8 cellular contexts compared by ENCODE assay signal in the genomic region with DNA sequence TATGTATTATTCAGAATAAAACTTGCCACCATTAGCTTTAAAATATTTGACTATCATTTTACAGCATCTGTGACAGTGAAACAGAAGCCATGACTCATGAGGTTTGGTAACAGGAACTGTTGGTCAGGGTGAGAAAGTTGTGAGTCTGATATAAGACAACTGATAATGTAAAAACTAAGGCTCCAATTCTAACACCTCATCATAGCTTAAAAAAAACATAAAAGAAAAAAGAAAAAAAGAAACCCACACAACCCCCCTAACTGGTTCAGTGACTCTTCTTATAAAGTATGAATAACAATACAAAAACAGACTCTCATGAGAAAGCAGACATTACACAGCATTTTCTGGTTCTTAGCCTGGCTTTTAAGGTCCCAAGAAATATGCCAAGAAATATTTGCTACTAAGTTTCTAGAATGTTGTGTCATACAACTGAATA.
DNase-seq lines count a peak whose midpoint lies in the region; ATAC-seq, FAIRE-seq and TF ChIP-seq lines count a peak whose summit lies in the region.

No MANE protein-coding gene starts in this region.

- DNase-seq in NOMO-1 (lab: John Stamatoyannopoulos, UW; ENCODE audit: unreplicated experiment in 2 of 2) (peak; percentile 16 to 71), NOMO-1 treated with dmso at 0.1 percent for 144 hours (lab: John Stamatoyannopoulos, UW; ENCODE audit: unreplicated experiment) (no peak), HTR-8/SVneo (ENCODE audit: insufficient read length, low spot score) (peak; percentile 44), pancreas (no peak), suprapubic skin (ENCODE audit: low spot score in 2 of 2) (no peak)
- DNase-seq in activated naive CD8-positive, alpha-beta T cell treated with anti-CD3 and anti-CD28 coated beads for 36 hours, result no peak

- TF ChIP-seq EP300 in suprapubic skin (IDR thresholded peaks at IDR 0.05), result no peak

- TF ChIP-seq POLR2A in suprapubic skin (IDR thresholded peaks at IDR 0.05), result no peak

- H3K9me3 Mint-ChIP-seq in activated naive CD8-positive, alpha-beta T cell treated with anti-CD3 and anti-CD28 coated beads for 36 hours, result no peaks in the 10 kb centered on the region

- H3K4me1 ChIP-seq in pancreas (no peaks in the 10 kb centered on the region), suprapubic skin (peaks cover 32% of the 10 kb centered on the region)

- FAIRE-seq in HTR-8/SVneo (lab: Jason Lieb, UNC) (no peak), pancreas (lab: Jason Lieb, UNC) (no peak)

- H3K36me3 ChIP-seq in pancreas (peaks cover 0 to 3% (median 0%) of the 10 kb centered on the region in 3 donors), suprapubic skin (peaks cover 16% of the 10 kb centered on the region)

- H3K36me3 Mint-ChIP-seq in activated naive CD8-positive, alpha-beta T cell treated with anti-CD3 and anti-CD28 coated beads for 36 hours, result peaks cover 64% of the 10 kb centered on the region

- H3K4me3 Mint-ChIP-seq in activated naive CD8-positive, alpha-beta T cell treated with anti-CD3 and anti-CD28 coated beads for 36 hours, result no peak overlapping the region

- H3K27ac ChIP-seq in pancreas (no peak overlapping the region), suprapubic skin (no peak overlapping the region)

- H3K9me3 ChIP-seq in pancreas (no peaks in the 10 kb centered on the region), suprapubic skin (no peaks in the 10 kb centered on the region)

- no peaks in the 10 kb centered on the region for H3K27me3 Mint-ChIP-seq in activated naive CD8-positive, alpha-beta T cell treated with anti-CD3 and anti-CD28 coated beads for 36 hours

- H3K27me3 ChIP-seq in pancreas (no peaks in the 10 kb centered on the region), suprapubic skin (no peaks in the 10 kb centered on the region)

- H3K4me1 Mint-ChIP-seq in activated naive CD8-positive, alpha-beta T cell treated with anti-CD3 and anti-CD28 coated beads for 36 hours, result peaks cover 47% of the 10 kb centered on the region

- H3K27ac Mint-ChIP-seq in activated naive CD8-positive, alpha-beta T cell treated with anti-CD3 and anti-CD28 coated beads for 36 hours, result peak overlapping the region; percentile 20

- intact Hi-C loops in pancreas (cut with DNase I), result no loop called here

- peak; percentile 87 for ATAC-seq in GM21529 (IDR thresholded peaks at IDR 0.05; ENCODE audit: unreplicated experiment)
- peak in 3 of 4 donors; percentile 25 to 73 (median 47) for ATAC-seq in pancreas
- ATAC-seq in HG02588 (IDR thresholded peaks at IDR 0.05; ENCODE audit: unreplicated experiment), result no peak

- TF ChIP-seq CTCF in pancreas (IDR thresholded peaks at IDR 0.05), result no peak
- no peak for TF ChIP-seq CTCF in suprapubic skin (IDR thresholded peaks at IDR 0.05)

- no peak overlapping the region for H3K4me3 ChIP-seq in pancreas
- no peak overlapping the region for H3K4me3 ChIP-seq in suprapubic skin

Comparison
In these comparisons a context has a peak if more than half of its experiments do, and no peak if none do; other contexts are left out.
1. DNase-seq: peak in NOMO-1 (2 of 2) and HTR-8/SVneo (single experiment); none in NOMO-1 treated with dmso at 0.1 percent for 144 hours (single experiment), activated naive CD8-positive, alpha-beta T cell treated with anti-CD3 and anti-CD28 coated beads for 36 hours (single experiment), pancreas (0 of 6) and suprapubic skin (0 of 2).